ENCODE assay signal across 8 cellular contexts in the genomic region with DNA sequence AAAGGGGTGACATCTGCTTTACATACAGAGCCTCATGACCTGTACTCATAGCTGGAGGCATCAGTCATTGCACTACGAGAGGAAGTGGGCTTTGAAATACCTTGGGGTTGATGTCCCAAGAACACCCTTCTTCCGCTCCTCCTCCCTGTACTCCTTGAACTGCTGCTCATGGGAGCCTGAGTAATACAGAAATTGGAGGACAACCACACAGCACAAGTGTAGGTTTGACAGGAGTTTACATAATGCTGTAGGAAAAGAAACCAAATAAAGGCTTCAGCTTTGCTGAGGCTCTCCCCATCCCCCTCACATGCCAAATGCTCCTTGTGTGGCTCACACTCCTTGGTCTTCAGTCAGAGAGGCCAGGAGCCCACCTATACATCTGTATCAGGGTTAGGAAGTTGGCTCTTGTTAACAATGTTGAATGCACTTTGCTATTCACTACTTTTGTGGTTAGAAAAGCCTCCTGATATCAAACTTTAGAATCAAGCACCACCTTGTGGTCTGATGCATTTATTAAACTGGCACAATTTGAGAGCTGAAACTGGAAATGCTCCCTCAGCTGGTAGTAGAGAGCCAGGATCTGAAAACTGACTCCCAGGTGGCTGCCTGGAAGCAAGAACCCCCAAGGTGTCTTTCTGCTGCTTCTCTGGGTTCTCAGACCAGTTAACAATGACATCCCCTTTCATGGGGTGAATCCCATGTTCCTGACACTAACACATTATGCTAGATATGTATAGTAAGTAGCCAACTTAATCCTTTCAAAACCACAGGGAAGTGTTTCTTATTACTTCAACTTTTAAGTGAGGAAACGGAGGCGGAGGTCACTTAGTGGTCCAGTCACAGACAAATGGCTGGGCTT. TPM values are rescaled to one million over a fixed set of nuclear protein-coding genes. Genes with fewer than 3 reads are reported as not detected.
DNase-seq lines count a peak whose midpoint lies in the region; ATAC-seq, FAIRE-seq and TF ChIP-seq lines count a peak whose summit lies in the region.

No MANE protein-coding gene starts in this region.

- H3K4me2 ChIP-seq in keratinocyte (ENCODE audit: control insufficient read depth, extremely low read depth, insufficient read depth, low read depth, low read length) = peak overlapping the region; percentile 54

- no peaks in the 10 kb centered on the region for H3K27me3 ChIP-seq in breast epithelium
- H3K27me3 ChIP-seq in keratinocyte (ENCODE audit: control insufficient read depth, extremely low read depth, insufficient read depth, low read length) = no peaks in the 10 kb centered on the region

- H3K9me3 ChIP-seq in breast epithelium (no peaks in the 10 kb centered on the region), keratinocyte (ENCODE audit: control insufficient read depth, low read depth, low read length) (no peaks in the 10 kb centered on the region)

- H3K9ac ChIP-seq in keratinocyte (ENCODE audit: control insufficient read depth, extremely low read depth, insufficient read depth, low read length) = peak overlapping the region; percentile 13

- no peak overlapping the region for H3K27ac ChIP-seq in breast epithelium
- H3K27ac ChIP-seq in keratinocyte (ENCODE audit: control insufficient read depth, insufficient read depth, low read length) = peak overlapping the region; percentile 37

- H3K4me3 ChIP-seq in breast epithelium = no peak overlapping the region
- no peak overlapping the region for H3K4me3 ChIP-seq in keratinocyte (ENCODE audit: control insufficient read depth in 2 of 3, extremely low read depth in 1 of 3, insufficient read depth in 2 of 3, low read depth in 1 of 3, low read length in 3 of 3)

- dilution Hi-C loops in keratinocyte (cut with MboI; ENCODE audit: extremely low pct_ligation_motif_present, low sequenced_read_pairs) = no loop called here

- FAIRE-seq in keratinocyte (lab: Jason Lieb, UNC) = peak; percentile 96

- intact Hi-C loops in breast epithelium (cut with DNase I; ENCODE audit: low total_unique reads) = no loop called here

- H2AFZ ChIP-seq in keratinocyte (ENCODE audit: control insufficient read depth, low read length) = peak overlapping the region; percentile 64

- H3K36me3 ChIP-seq in breast epithelium = no peaks in the 10 kb centered on the region
- H3K36me3 ChIP-seq in keratinocyte (ENCODE audit: control insufficient read depth in 2 of 2, extremely low read depth in 1 of 2, insufficient read depth in 2 of 2, low read length in 2 of 2) = no peaks in the 10 kb centered on the region

- TF ChIP-seq CTCF in breast epithelium (IDR thresholded peaks at IDR 0.05) = peak; percentile 64 to 93 (median 91)
- peak; percentile 61 to 91 (median 76) for TF ChIP-seq CTCF in keratinocyte (optimal IDR thresholded peaks at IDR 0.05 in 1 of 3, IDR thresholded peaks at IDR 0.05 in 1 of 3, conservative IDR thresholded peaks at IDR 0.05 in 1 of 3; ENCODE audit: extremely low read depth in 1 of 3, insufficient read depth in 2 of 3, low read length in 3 of 3)

- no peak for TF ChIP-seq POLR2A in breast epithelium (IDR thresholded peaks at IDR 0.05)

- H3K4me1 ChIP-seq in breast epithelium = no peaks in the 10 kb centered on the region
- peaks cover 13% of the 10 kb centered on the region for H3K4me1 ChIP-seq in keratinocyte (ENCODE audit: control insufficient read depth, extremely low read depth, insufficient read depth, low read length)

- H3K9me1 ChIP-seq in keratinocyte (ENCODE audit: control insufficient read depth, extremely low read depth, insufficient read depth, low read length) = no peaks in the 10 kb centered on the region

- ATAC-seq in GM19023 (IDR thresholded peaks at IDR 0.05; ENCODE audit: unreplicated experiment) = peak; percentile 54
- ATAC-seq in HG02623 (IDR thresholded peaks at IDR 0.05; ENCODE audit: unreplicated experiment) = no peak

- H4K20me1 ChIP-seq in keratinocyte (ENCODE audit: control insufficient read depth, extremely low read depth, insufficient read depth, low read length) = no peaks in the 10 kb centered on the region

- no peaks in the 10 kb centered on the region for H3K79me2 ChIP-seq in keratinocyte (ENCODE audit: control insufficient read depth, insufficient read depth, low read length)

- DNase-seq in Ammon's horn (ENCODE audit: low spot score) = peak; percentile 88
- DNase-seq in NCI-H1092 (lab: John Stamatoyannopoulos, UW) = peak; percentile 14
- DNase-seq in T-helper 1 cell = peak in 3 of 5 donors; percentile 8 to 81 (median 33)
- DNase-seq in breast epithelium (ENCODE audit: low spot score in 2 of 2) = peak in 1 of 2 donors; percentile 23
- peak; percentile 25 for DNase-seq in keratinocyte (ENCODE audit: low read depth, low spot score)
- peak; percentile 38 for DNase-seq in stimulated activated CD4-positive, alpha-beta T cell treated with anti-CD3 and anti-CD28 coated beads, Interleukin-4, amount 100 ng/mL, for 24 hours

RNA-seq across cellular contexts. Expression of a gene that starts 56.2 kb away (rescaled TPM):
- 10 to 100 TPM; 11.5 to 51.7 (median 36.8) TPM for total RNA-seq in breast epithelium
- polyA plus RNA-seq in keratinocyte = 17.2 to 19.7 TPM (median 18.0 TPM) in 3 replicates
- polyA plus RNA-seq in keratinocyte (2011; ENCODE audit: low read depth) = 13.7 TPM
- 8.8 and 14.9 TPM in 2 replicates for polyA plus RNA-seq in keratinocyte (2011; cell fraction: cytosol; rRNA removed)
- 41.0 and 50.4 TPM in 2 replicates for polyA plus RNA-seq in keratinocyte (2011; cell fraction: nucleus; rRNA removed)
- polyA plus RNA-seq in keratinocyte (2012; ENCODE audit: low replicate concordance) = 13.0 and 13.5 TPM in 2 replicates
- polyA minus RNA-seq in keratinocyte = 6.3 to 7.3 TPM (median 7.1 TPM) in 3 replicates
- 9.4 TPM for polyA minus RNA-seq in keratinocyte (2011; cell fraction: cytosol; rRNA and poly(A)+ RNA removed)
- polyA minus RNA-seq in keratinocyte (2011; cell fraction: nucleus; rRNA and poly(A)+ RNA removed) = 11.9 and 12.2 TPM in 2 replicates
